ENCODE assay signal across 9 cellular contexts in genomic region chr19:55447421-55448174, GRCh38. TPM values are rescaled to one million over a fixed set of nuclear protein-coding genes. Genes with fewer than 3 reads are reported as not detected.
DNase-seq lines count a peak whose midpoint lies in the region; ATAC-seq and TF ChIP-seq lines count a peak whose summit lies in the region.
"Had no signal": no experiment of that assay in that cellular context is flagged by ENCODE, and none has a peak within 500 bp of the region (broad histone marks: within the 10 kb centered on the region; RNA-seq: fewer than 3 reads in every experiment).

No MANE protein-coding gene starts in this region.

- no peak overlapping the region for H3K27ac Mint-ChIP-seq in natural killer cell

- H3K4me3 ChIP-seq in astrocyte of the spinal cord (ENCODE audit: low read depth, low read length) (no peak overlapping the region), left lung (no peak overlapping the region)
- H3K4me3 ChIP-seq in effector memory CD4-positive, alpha-beta T cell (ENCODE audit: insufficient read depth, low read depth, low read length, poor library complexity, severe bottlenecking) = no peak overlapping the region

- DNase-seq in EL (peak; percentile 45), NCI-H1694 treated with DMSO at 0.1 percent for 48 hours (lab: John Stamatoyannopoulos, UW) (peak; percentile 31), astrocyte of the spinal cord (ENCODE audit: low read depth, low spot score) (peak; percentile 9), natural killer cell (no peak), left lung (no peak)
- no peak for DNase-seq in activated naive CD4-positive, alpha-beta T cell treated with Interleukin-2 at 50 U/mL for 16 hours
- no peak for DNase-seq in effector memory CD4-positive, alpha-beta T cell

- no peaks in the 10 kb centered on the region for H3K9me3 Mint-ChIP-seq in natural killer cell

- in situ Hi-C loops in astrocyte of the spinal cord (cut with HindIII; ENCODE audit: low sequenced_read_pairs) = no loop called here

- no peaks in the 10 kb centered on the region for H3K36me3 Mint-ChIP-seq in natural killer cell

- TF ChIP-seq CTCF in astrocyte of the spinal cord (IDR thresholded peaks at IDR 0.05; ENCODE audit: low read depth, low read length) (no peak), natural killer cell (IDR thresholded peaks at IDR 0.05) (no peak), left lung (IDR thresholded peaks at IDR 0.05) (no peak)

- peaks cover 27 to 39% of the 10 kb centered on the region in 2 donors for H3K27me3 Mint-ChIP-seq in natural killer cell (ENCODE audit: low read depth in 2 of 2)

- intact Hi-C loops in natural killer cell (cut with micrococcal nuclease) = no loop called here
- intact Hi-C loops in left lung (cut with DNase I) = no loop called here

- peaks cover 0 to 14% of the 10 kb centered on the region in 2 donors for H3K4me1 ChIP-seq in left lung
- H3K4me1 ChIP-seq in effector memory CD4-positive, alpha-beta T cell (ENCODE audit: control insufficient read depth, insufficient read depth, low read length, poor library complexity, severe bottlenecking) = peaks cover 13% of the 10 kb centered on the region

- H3K4me1 Mint-ChIP-seq in natural killer cell = peaks cover 0 to 20% of the 10 kb centered on the region in 2 donors

- H3K27me3 ChIP-seq in left lung = peaks cover 43 to 82% of the 10 kb centered on the region in 2 donors
- peaks cover 41% of the 10 kb centered on the region for H3K27me3 ChIP-seq in effector memory CD4-positive, alpha-beta T cell (replicated peaks; ENCODE audit: control insufficient read depth, insufficient read depth, low read length, poor library complexity, severe bottlenecking)

- no peaks in the 10 kb centered on the region for H3K36me3 ChIP-seq in left lung
- no peaks in the 10 kb centered on the region for H3K36me3 ChIP-seq in effector memory CD4-positive, alpha-beta T cell (ENCODE audit: control insufficient read depth, insufficient read depth, low read length)

- ATAC-seq in natural killer cell = peak; percentile 19 to 21 (median 20)
- ATAC-seq in left lung = no peak
- no peak for ATAC-seq in GM21786 (IDR thresholded peaks at IDR 0.05; ENCODE audit: unreplicated experiment)

- H3K9me3 ChIP-seq in left lung = no peaks in the 10 kb centered on the region
- no peaks in the 10 kb centered on the region for H3K9me3 ChIP-seq in effector memory CD4-positive, alpha-beta T cell (ENCODE audit: control insufficient read depth, low read length)

- no peak overlapping the region for H3K27ac ChIP-seq in left lung
- no peak overlapping the region for H3K27ac ChIP-seq in effector memory CD4-positive, alpha-beta T cell (ENCODE audit: insufficient read depth, low read length, poor library complexity, severe bottlenecking)

- H3K4me3 Mint-ChIP-seq in natural killer cell = no peak overlapping the region

RNA-seq across cellular contexts. Expression of gene SHISA7, which starts 4.5 kb away (rescaled TPM):
- total RNA-seq in natural killer cell (not detected), left lung (not detected)

RNA-seq across cellular contexts. Expression of gene ISOC2, which starts 13.8 kb away (rescaled TPM):
- total RNA-seq in natural killer cell = 10 to 100 TPM in 1 of 3 donors, 1 to 10 TPM in 2; 7.2 to 12.4 (median 9.5) TPM
- total RNA-seq in left lung = 10 to 100 TPM; 36.2 to 49.4 TPM

RNA-seq across cellular contexts. Expression of gene C19orf85, which starts 17.0 kb away (rescaled TPM):
- not detected for total RNA-seq in natural killer cell
- total RNA-seq in left lung = not detected
- total RNA-seq: liver had no signal

RNA-seq across cellular contexts. Expression of gene ZNF628, which starts 28.8 kb away (rescaled TPM):
- total RNA-seq in natural killer cell = 10 to 100 TPM; 20.8 to 28.7 (median 24.1) TPM
- 1 to 10 TPM; 8.7 to 9.5 TPM for total RNA-seq in left lung

RNA-seq across cellular contexts. Expression of gene NAT14, which starts 37.4 kb away (rescaled TPM):
- total RNA-seq in natural killer cell = 10 to 100 TPM in 1 of 3 donors, 1 to 10 TPM in 2; 8.7 to 12.5 (median 8.8) TPM
- 10 to 100 TPM; 22.9 to 37.2 TPM for total RNA-seq in left lung

Comparison
In these comparisons a context has a peak if more than half of its experiments do, and no peak if none do; other contexts are left out.
1. DNase-seq: peak in EL (single experiment), NCI-H1694 treated with DMSO at 0.1 percent for 48 hours (single experiment) and astrocyte of the spinal cord (single experiment); none in natural killer cell (single experiment), left lung (0 of 2), activated naive CD4-positive, alpha-beta T cell treated with Interleukin-2 at 50 U/mL for 16 hours (single experiment) and effector memory CD4-positive, alpha-beta T cell (0 of 3).
2. ATAC-seq: peak in natural killer cell (3 of 3); none in left lung (single experiment) and GM21786 (single experiment).